Comparison of ENCODE assay signal across 25 cellular contexts in genomic region chr10:112407696-112408095, GRCh38. TPM values are rescaled to one million over a fixed set of nuclear protein-coding genes. Genes with fewer than 3 reads are reported as not detected.
DNase-seq lines count a peak whose midpoint lies in the region; ATAC-seq lines count a peak whose summit lies in the region.
"Had no signal": no experiment of that assay in that cellular context is flagged by ENCODE, and none has a peak within 500 bp of the region (broad histone marks: within the 10 kb centered on the region; RNA-seq: fewer than 3 reads in every experiment).

No MANE protein-coding gene starts in this region.

- H3K27me3 Mint-ChIP-seq in T-helper 1 cell treated with Interleukin-12 subunit alpha and Interleukin-12 subunit beta and Interleukin-4 antibody, amounts not matched to agents 30 μg/mL and 1 μg/mL, for 36 hours (ENCODE audit: low read depth): no peaks in the 10 kb centered on the region
- no peaks in the 10 kb centered on the region for H3K27me3 Mint-ChIP-seq in T-helper 17 cell
- no peaks in the 10 kb centered on the region for H3K27me3 Mint-ChIP-seq in memory B cell
- no peaks in the 10 kb centered on the region for H3K27me3 Mint-ChIP-seq in stimulated activated naive B cell treated with anti-CD40 and anti-IgM and Interleukin-4, amounts not matched to agents 10 μg/mL and 1 μg/mL and 100 μg/mL, for 72 hours
- H3K27me3 Mint-ChIP-seq: B cell; CD8-positive, alpha-beta memory T cell had no signal

- H3K9me3 Mint-ChIP-seq in T-helper 1 cell treated with Interleukin-12 subunit alpha and Interleukin-12 subunit beta and Interleukin-4 antibody, amounts not matched to agents 30 μg/mL and 1 μg/mL, for 36 hours: peaks cover 13% of the 10 kb centered on the region
- H3K9me3 Mint-ChIP-seq in memory B cell: no peaks in the 10 kb centered on the region
- H3K9me3 Mint-ChIP-seq in stimulated activated naive B cell treated with anti-CD40 and anti-IgM and Interleukin-4, amounts not matched to agents 10 μg/mL and 1 μg/mL and 100 μg/mL, for 72 hours: peaks cover 8 to 14% of the 10 kb centered on the region in 2 donors
- H3K9me3 Mint-ChIP-seq: CD8-positive, alpha-beta memory T cell; HFFc6 had no signal

- ATAC-seq in T-helper 17 cell: no peak
- no peak for ATAC-seq in memory B cell (ENCODE audit: low read depth)
- ATAC-seq in stimulated activated naive B cell treated with anti-CD40 and anti-IgM and Interleukin-4, amounts not matched to agents 10 μg/mL and 1 μg/mL and 100 μg/mL, for 72 hours (replicated peaks): no peak
- no peak for ATAC-seq in GM21825 (IDR thresholded peaks at IDR 0.05; ENCODE audit: unreplicated experiment)
- no peak for ATAC-seq in GM19023 (IDR thresholded peaks at IDR 0.05; ENCODE audit: unreplicated experiment)
- ATAC-seq: GM12878 had no signal

- H3K27ac Mint-ChIP-seq in T-helper 1 cell treated with Interleukin-12 subunit alpha and Interleukin-12 subunit beta and Interleukin-4 antibody, amounts not matched to agents 30 μg/mL and 1 μg/mL, for 36 hours: peak overlapping the region; percentile 8
- peak overlapping the region; percentile 32 for H3K27ac Mint-ChIP-seq in T-helper 17 cell
- H3K27ac Mint-ChIP-seq in memory B cell: peak overlapping the region; percentile 13
- H3K27ac Mint-ChIP-seq in stimulated activated naive B cell treated with anti-CD40 and anti-IgM and Interleukin-4, amounts not matched to agents 10 μg/mL and 1 μg/mL and 100 μg/mL, for 72 hours: peak overlapping the region; percentile 42
- H3K27ac Mint-ChIP-seq: B cell, HFFc6 had no signal

- H3K36me3 Mint-ChIP-seq in T-helper 1 cell treated with Interleukin-12 subunit alpha and Interleukin-12 subunit beta and Interleukin-4 antibody, amounts not matched to agents 30 μg/mL and 1 μg/mL, for 36 hours (ENCODE audit: low read depth): peaks cover 67% of the 10 kb centered on the region
- peaks cover 10% of the 10 kb centered on the region for H3K36me3 Mint-ChIP-seq in T-helper 17 cell (ENCODE audit: low read depth)
- H3K36me3 Mint-ChIP-seq in memory B cell: peaks cover 52% of the 10 kb centered on the region
- H3K36me3 Mint-ChIP-seq in stimulated activated naive B cell treated with anti-CD40 and anti-IgM and Interleukin-4, amounts not matched to agents 10 μg/mL and 1 μg/mL and 100 μg/mL, for 72 hours: peaks cover 61 to 73% of the 10 kb centered on the region in 2 donors

- H3K4me1 Mint-ChIP-seq in T-helper 1 cell treated with Interleukin-12 subunit alpha and Interleukin-12 subunit beta and Interleukin-4 antibody, amounts not matched to agents 30 μg/mL and 1 μg/mL, for 36 hours (ENCODE audit: low read depth): no peaks in the 10 kb centered on the region
- H3K4me1 Mint-ChIP-seq in T-helper 17 cell (peaks cover 7% of the 10 kb centered on the region), memory B cell (peaks cover 5% of the 10 kb centered on the region)
- peaks cover 10 to 21% of the 10 kb centered on the region in 2 donors for H3K4me1 Mint-ChIP-seq in stimulated activated naive B cell treated with anti-CD40 and anti-IgM and Interleukin-4, amounts not matched to agents 10 μg/mL and 1 μg/mL and 100 μg/mL, for 72 hours

- DNase-seq in T-helper 1 cell (no peak), T-helper 17 cell (no peak), memory B cell (ENCODE audit: low spot score in 2 of 2) (no peak)
- DNase-seq in stimulated activated naive B cell treated with anti-CD40 and anti-IgM and Interleukin-4, amounts not matched to agents 10 μg/mL and 1 μg/mL and 100 μg/mL, for 72 hours: no peak
- DNase-seq: CD8-positive, alpha-beta memory T cell; DMS 273 treated with DMSO at 0.1 percent for 48 hours; DMS79; EL; GDM1; GOT3; HFFc6; KBM-7; NCI-H1105 treated with DMSO at 0.1 percent for 48 hours; NCI-H2029; NCI-H446 treated with DMSO at 0.1 percent for 48 hours; NCI-H526; PC-9; Right ventricle myocardium superior; RPMI8226 had no signal

- no peak overlapping the region for H3K4me3 Mint-ChIP-seq in T-helper 1 cell treated with Interleukin-12 subunit alpha and Interleukin-12 subunit beta and Interleukin-4 antibody, amounts not matched to agents 30 μg/mL and 1 μg/mL, for 36 hours
- H3K4me3 Mint-ChIP-seq in T-helper 17 cell (no peak overlapping the region), memory B cell (no peak overlapping the region)
- H3K4me3 Mint-ChIP-seq in stimulated activated naive B cell treated with anti-CD40 and anti-IgM and Interleukin-4, amounts not matched to agents 10 μg/mL and 1 μg/mL and 100 μg/mL, for 72 hours: no peak overlapping the region
- H3K4me3 Mint-ChIP-seq: B cell; CD8-positive, alpha-beta memory T cell; HFFc6 had no signal

- no peaks in the 10 kb centered on the region for H3K9me3 ChIP-seq in T-helper 17 cell (ENCODE audit: control insufficient read depth, low read length, poor library complexity, severe bottlenecking)
- H3K9me3 ChIP-seq: HAP-1 had no signal

RNA-seq across cellular contexts. Expression of gene ACSL5, which starts 33.8 kb away (rescaled TPM):
- 10 to 100 TPM; 35.4 to 44.2 TPM for total RNA-seq in T-helper 17 cell

RNA-seq across cellular contexts. Expression of gene ZDHHC6, which starts 39.0 kb away (rescaled TPM):
- 10 to 100 TPM; 32.4 to 36.2 TPM for total RNA-seq in T-helper 17 cell

RNA-seq across cellular contexts. Expression of gene VTI1A, which starts 39.3 kb away (rescaled TPM):
- 10 to 100 TPM; 58.8 to 65.0 TPM for total RNA-seq in T-helper 17 cell
